In genomic region chr1:12173631-12174121, GRCh38 we compare ENCODE assay signal across 7 cellular contexts. TPM values are rescaled to one million over a fixed set of nuclear protein-coding genes. Genes with fewer than 3 reads are reported as not detected.
DNase-seq lines count a peak whose midpoint lies in the region; ATAC-seq and TF ChIP-seq lines count a peak whose summit lies in the region.

No MANE protein-coding gene starts in this region.

- intact Hi-C loops in natural killer cell (cut with micrococcal nuclease) = loop anchor here (1.0 to 10.0 kb wide), 3 partner anchors 11 to 261 kb away; no protein-coding TSS in a partner anchor

- H3K9ac ChIP-seq in subcutaneous abdominal adipose tissue (ENCODE audit: low read length in 5 of 5) = peak overlapping the region in 1 of 5 donors; percentile 44

- peak overlapping the region; percentile 79 for H3K4me3 Mint-ChIP-seq in T-helper 2 cell treated with Interferon-gamma antibody and Interleukin-4, amounts not matched to agents 5 μg/mL and 100 μg/mL, for 36 hours
- peak overlapping the region; percentile 82 for H3K4me3 Mint-ChIP-seq in activated naive CD8-positive, alpha-beta T cell treated with anti-CD3 and anti-CD28 coated beads, Interleukin-2, amount 10 ng/mL, durations not matched to agents 7 days and 5 days
- peak overlapping the region; percentile 94 for H3K4me3 Mint-ChIP-seq in natural killer cell

- peaks cover 17 to 96% (median 85%) of the 10 kb centered on the region in 5 donors for H3K4me1 ChIP-seq in subcutaneous abdominal adipose tissue (ENCODE audit: control insufficient read depth in 5 of 5, insufficient read depth in 5 of 5, low read length in 5 of 5)

- no peaks in the 10 kb centered on the region for H3K27me3 Mint-ChIP-seq in T-helper 2 cell treated with Interferon-gamma antibody and Interleukin-4, amounts not matched to agents 5 μg/mL and 100 μg/mL, for 36 hours (ENCODE audit: low read depth)
- H3K27me3 Mint-ChIP-seq in activated naive CD8-positive, alpha-beta T cell treated with anti-CD3 and anti-CD28 coated beads, Interleukin-2, amount 10 ng/mL, durations not matched to agents 7 days and 5 days = no peaks in the 10 kb centered on the region
- H3K27me3 Mint-ChIP-seq in natural killer cell (ENCODE audit: low read depth in 2 of 2) = no peaks in the 10 kb centered on the region

- no peaks in the 10 kb centered on the region for H3K9me3 Mint-ChIP-seq in T-helper 2 cell treated with Interferon-gamma antibody and Interleukin-4, amounts not matched to agents 5 μg/mL and 100 μg/mL, for 36 hours
- no peaks in the 10 kb centered on the region for H3K9me3 Mint-ChIP-seq in activated naive CD8-positive, alpha-beta T cell treated with anti-CD3 and anti-CD28 coated beads, Interleukin-2, amount 10 ng/mL, durations not matched to agents 7 days and 5 days
- H3K9me3 Mint-ChIP-seq in natural killer cell = no peaks in the 10 kb centered on the region

- ATAC-seq in activated naive CD8-positive, alpha-beta T cell treated with anti-CD3 and anti-CD28 coated beads, Interleukin-2, amount 10 ng/mL, durations not matched to agents 7 days and 5 days (ENCODE audit: low read depth) = peak; percentile 72
- peak; percentile 68 to 87 (median 79) for ATAC-seq in natural killer cell

- no peaks in the 10 kb centered on the region for H3K9me3 ChIP-seq in subcutaneous abdominal adipose tissue (ENCODE audit: control insufficient read depth in 5 of 5, low read length in 5 of 5)

- H3K27me3 ChIP-seq in subcutaneous abdominal adipose tissue (ENCODE audit: control insufficient read depth in 5 of 5, insufficient read depth in 4 of 5, low read length in 5 of 5) = peaks cover 0 to 7% (median 0%) of the 10 kb centered on the region in 5 donors

- TF ChIP-seq CTCF in natural killer cell (IDR thresholded peaks at IDR 0.05) = no peak

- POLR2A ChIA-PET in activated naive CD8-positive, alpha-beta T cell treated with anti-CD3 and anti-CD28 coated beads, Interleukin-2, amount 10 ng/mL, durations not matched to agents 7 days and 5 days (lab: Charles Lee) = interaction anchor here (1.0 to 4.5 kb wide), 6 partner anchors 11 to 57 kb away, joined by 3 to 27 read pairs (median 4); no protein-coding TSS in a partner anchor

- peak; percentile 82 for DNase-seq in T-helper 2 cell treated with Interferon-gamma antibody and Interleukin-4, amounts not matched to agents 5 μg/mL and 100 μg/mL, for 36 hours (ENCODE audit: low spot score)
- DNase-seq in activated naive CD8-positive, alpha-beta T cell treated with anti-CD3 and anti-CD28 coated beads, Interleukin-2, amount 10 ng/mL, durations not matched to agents 7 days and 5 days = peak; percentile 90
- DNase-seq in natural killer cell = peak; percentile 97
- DNase-seq in D341Med (ENCODE audit: low spot score) = no peak
- DNase-seq in inferior parietal cortex (ENCODE audit: extremely low spot score) = no peak
- no peak for DNase-seq in NCI-H526 treated with DMSO at 0.1 percent for 48 hours (lab: John Stamatoyannopoulos, UW)

- H3K36me3 ChIP-seq in subcutaneous abdominal adipose tissue (ENCODE audit: control insufficient read depth in 5 of 5, insufficient read depth in 5 of 5, low read length in 5 of 5) = peaks cover 0 to 13% (median 3%) of the 10 kb centered on the region in 5 donors

- peaks cover 54% of the 10 kb centered on the region for H3K36me3 Mint-ChIP-seq in T-helper 2 cell treated with Interferon-gamma antibody and Interleukin-4, amounts not matched to agents 5 μg/mL and 100 μg/mL, for 36 hours (ENCODE audit: low read depth)
- peaks cover 52% of the 10 kb centered on the region for H3K36me3 Mint-ChIP-seq in activated naive CD8-positive, alpha-beta T cell treated with anti-CD3 and anti-CD28 coated beads, Interleukin-2, amount 10 ng/mL, durations not matched to agents 7 days and 5 days
- H3K36me3 Mint-ChIP-seq in natural killer cell = peaks cover 7% of the 10 kb centered on the region

- peaks cover 81% of the 10 kb centered on the region for H3K4me1 Mint-ChIP-seq in T-helper 2 cell treated with Interferon-gamma antibody and Interleukin-4, amounts not matched to agents 5 μg/mL and 100 μg/mL, for 36 hours (ENCODE audit: low read depth)
- peaks cover 83% of the 10 kb centered on the region for H3K4me1 Mint-ChIP-seq in activated naive CD8-positive, alpha-beta T cell treated with anti-CD3 and anti-CD28 coated beads, Interleukin-2, amount 10 ng/mL, durations not matched to agents 7 days and 5 days
- H3K4me1 Mint-ChIP-seq in natural killer cell = peaks cover 87 to 94% of the 10 kb centered on the region in 2 donors

- peak overlapping the region; percentile 93 for H3K27ac ChIP-seq in subcutaneous abdominal adipose tissue (ENCODE audit: low read depth, low read length)

- peak overlapping the region in 3 of 5 donors; percentile 8 to 27 (median 18) for H3K4me3 ChIP-seq in subcutaneous abdominal adipose tissue (ENCODE audit: low read depth in 1 of 5, low read length in 5 of 5)

- peak overlapping the region; percentile 99 for H3K27ac Mint-ChIP-seq in T-helper 2 cell treated with Interferon-gamma antibody and Interleukin-4, amounts not matched to agents 5 μg/mL and 100 μg/mL, for 36 hours
- H3K27ac Mint-ChIP-seq in activated naive CD8-positive, alpha-beta T cell treated with anti-CD3 and anti-CD28 coated beads, Interleukin-2, amount 10 ng/mL, durations not matched to agents 7 days and 5 days = peak overlapping the region; percentile 97
- H3K27ac Mint-ChIP-seq in natural killer cell = peak overlapping the region; percentile 99

RNA-seq across cellular contexts. Expression of gene TNFRSF1B, which starts 6.9 kb away (rescaled TPM):
- 100 to 1,000 TPM; 215 to 246 TPM for total RNA-seq in activated naive CD8-positive, alpha-beta T cell treated with anti-CD3 and anti-CD28 coated beads, Interleukin-2, amount 10 ng/mL, durations not matched to agents 7 days and 5 days
- 100 to 1,000 TPM; 152 to 173 (median 172) TPM for total RNA-seq in natural killer cell

RNA-seq across cellular contexts. Expression of gene VPS13D, which starts 56.2 kb away (rescaled TPM):
- total RNA-seq in activated naive CD8-positive, alpha-beta T cell treated with anti-CD3 and anti-CD28 coated beads, Interleukin-2, amount 10 ng/mL, durations not matched to agents 7 days and 5 days = 10 to 100 TPM; 52.6 to 53.3 TPM
- 10 to 100 TPM; 66.3 to 94.0 (median 81.7) TPM for total RNA-seq in natural killer cell

Comparison
In these comparisons a context has a peak if more than half of its experiments do, and no peak if none do; other contexts are left out.
1. DNase-seq: peak in T-helper 2 cell treated with Interferon-gamma antibody and Interleukin-4, amounts not matched to agents 5 μg/mL and 100 μg/mL, for 36 hours (single experiment), activated naive CD8-positive, alpha-beta T cell treated with anti-CD3 and anti-CD28 coated beads, Interleukin-2, amount 10 ng/mL, durations not matched to agents 7 days and 5 days (single experiment) and natural killer cell (single experiment); none in D341Med (single experiment), inferior parietal cortex (single experiment) and NCI-H526 treated with DMSO at 0.1 percent for 48 hours (single experiment).
2. Peak in every context shown above with its lines, with median percentiles within 50 percentile points of each other: H3K27ac Mint-ChIP-seq and H3K4me3 Mint-ChIP-seq.